In the genomic region with DNA sequence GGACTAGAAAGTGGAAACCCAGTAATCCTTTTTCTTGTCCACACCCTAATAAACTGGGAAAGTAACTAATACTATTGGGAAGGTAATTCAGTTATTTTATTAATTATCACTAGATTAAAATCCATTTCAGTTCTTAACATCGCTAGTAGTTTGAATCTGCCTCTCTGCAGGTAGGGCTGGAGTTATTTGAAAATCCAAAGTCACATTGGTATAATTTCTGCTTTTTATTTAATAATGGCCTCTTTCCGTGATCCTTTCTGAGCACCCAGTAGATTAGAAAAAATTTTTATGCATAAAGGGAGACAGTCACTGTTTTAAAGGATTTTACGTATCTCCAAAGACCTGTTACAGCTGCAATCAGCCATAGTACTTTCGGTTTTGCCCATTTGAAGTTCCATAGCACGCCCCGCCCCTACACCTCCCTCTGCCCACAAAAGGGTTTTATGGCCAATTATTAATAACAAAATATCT, we compare ENCODE assay signal across 8 cellular contexts. TPM values are rescaled to one million over a fixed set of nuclear protein-coding genes. Genes with fewer than 3 reads are reported as not detected.
A peak's percentile ranks its signal among the peaks of the same experiment; 100 is the strongest.
DNase-seq lines count a peak whose midpoint lies in the region; ATAC-seq and TF ChIP-seq lines count a peak whose summit lies in the region.

No MANE protein-coding gene starts in this region.

- H3K27ac Mint-ChIP-seq in osteocyte (ENCODE audit: unreplicated experiment) = peak overlapping the region; percentile 99

- no peaks in the 10 kb centered on the region for H3K9me3 Mint-ChIP-seq in osteocyte (ENCODE audit: unreplicated experiment)

- POLR2A ChIA-PET in OCI-LY7 (lab: Charles Lee) = interaction anchor here (0.5 to 1.7 kb wide), 11 partner anchors 10 to 121 kb away, joined by 3 to 16 read pairs (median 3); partner anchors contain the start of gene PSMA1

- peak overlapping the region; percentile 100 for H3K4me3 ChIP-seq in OCI-LY7 (ENCODE audit: low read depth, low read length, poor library complexity, severe bottlenecking)

- DNase-seq in Caki2 (ENCODE audit: low read depth) (peak; percentile 56), OCI-LY7 (ENCODE audit: low spot score) (peak; percentile 71), germinal center (ENCODE audit: low spot score) (peak; percentile 51), osteocyte (ENCODE audit: extremely low spot score, unreplicated experiment) (no peak), GOT3 (lab: John Stamatoyannopoulos, UW) (no peak)
- DNase-seq in activated naive CD4-positive, alpha-beta T cell treated with Interleukin-2 at 50 U/mL for 16 hours = peak; percentile 52

- H3K9me2 ChIP-seq in OCI-LY7 (ENCODE audit: insufficient read depth, low read length) = no peaks in the 10 kb centered on the region

- peak overlapping the region; percentile 100 for H3K4me2 ChIP-seq in OCI-LY7 (ENCODE audit: low read length)

- CTCF ChIA-PET in OCI-LY7 (lab: Charles Lee; ENCODE audit: unreplicated experiment) = interaction anchor here (1.2 to 1.6 kb wide), 2 partner anchors 20 to 408 kb away, joined by 4 to 5 read pairs; partner anchors contain the start of gene PSMA1

- H2AFZ ChIP-seq in OCI-LY7 (ENCODE audit: low read length) = peak overlapping the region; percentile 99

- in situ Hi-C loops in Caki2 (cut with HindIII; ENCODE audit: low pct_unique_long_range_greater_than_20kb, low sequenced_read_pairs) = no loop called here

- no peaks in the 10 kb centered on the region for H3K27me3 Mint-ChIP-seq in osteocyte (ENCODE audit: unreplicated experiment)

- H3K27ac ChIP-seq in OCI-LY7 (ENCODE audit: low read depth, low read length, poor library complexity, severe bottlenecking) = peak overlapping the region; percentile 74

- BruUV-seq in OCI-LY7 (replicated peaks; lab: Mats Ljungman, UMichigan) = TSS peak; percentile 88

- peaks cover 38% of the 10 kb centered on the region for H3K36me3 Mint-ChIP-seq in osteocyte (ENCODE audit: unreplicated experiment)

- H3K4me3 Mint-ChIP-seq in osteocyte (ENCODE audit: unreplicated experiment) = peak overlapping the region; percentile 96

- intact Hi-C loops in OCI-LY7 (cut with micrococcal nuclease; ENCODE audit: unreplicated experiment) = no loop called here

- H3K9me3 ChIP-seq in OCI-LY7 (ENCODE audit: low read length) = 0 out of 2 replicates have a peak, but pooled peaks cover 4% of the 10 kb centered on the region

- peaks cover 42% of the 10 kb centered on the region for H3K4me1 Mint-ChIP-seq in osteocyte (ENCODE audit: unreplicated experiment)

- ATAC-seq in GM19438 (IDR thresholded peaks at IDR 0.05; ENCODE audit: low read depth, unreplicated experiment) = peak; percentile 58
- peak; percentile 58 for ATAC-seq in HG03460 (IDR thresholded peaks at IDR 0.05; ENCODE audit: unreplicated experiment)

- H3K79me2 ChIP-seq in OCI-LY7 (ENCODE audit: insufficient read depth, low read depth, low read length) = peaks cover 41% of the 10 kb centered on the region

- H3K36me3 ChIP-seq in OCI-LY7 (ENCODE audit: insufficient read depth, low read length) = peaks cover 58% of the 10 kb centered on the region

- peaks cover 8% of the 10 kb centered on the region for H4K20me1 ChIP-seq in OCI-LY7 (ENCODE audit: insufficient read depth, low read length)

- H3K4me1 ChIP-seq in OCI-LY7 (ENCODE audit: insufficient read depth, low read length, poor library complexity, severe bottlenecking) = peaks cover 19% of the 10 kb centered on the region

- TF ChIP-seq CTCF in OCI-LY7 (conservative IDR thresholded peaks at IDR 0.05; ENCODE audit: low read length) (no peak), osteocyte (IDR thresholded peaks at IDR 0.05) (no peak)

RNA-seq across cellular contexts. Expression of gene COPB1, which starts 0.6 kb away (rescaled TPM):
- total RNA-seq in Caki2 (2014; rRNA removed; shearing (Covaris generic); ENCODE audit: low replicate concordance) = 248 and 274 TPM in 2 replicates
- total RNA-seq in OCI-LY7 (2014; rRNA removed; shearing (Covaris generic)) = 61.1 and 81.7 TPM in 2 replicates
- total RNA-seq in OCI-LY7 (2022) (93.4 and 98.1 TPM in 2 replicates), osteocyte (135 TPM in 2 replicates)

RNA-seq across cellular contexts. Expression of gene PSMA1, which starts 20.0 kb away (rescaled TPM):
- total RNA-seq in Caki2 (2014; rRNA removed; shearing (Covaris generic); ENCODE audit: low replicate concordance) = 354 and 406 TPM in 2 replicates
- 134 and 173 TPM in 2 replicates for total RNA-seq in OCI-LY7 (2014; rRNA removed; shearing (Covaris generic))
- total RNA-seq in OCI-LY7 (2022) = 171 TPM in 2 replicates
- total RNA-seq in osteocyte = 116 and 117 TPM in 2 replicates

Comparison
In these comparisons a context has a peak if more than half of its experiments do, and no peak if none do; other contexts are left out.
1. DNase-seq: peak in Caki2 (single experiment), OCI-LY7 (single experiment), activated naive CD4-positive, alpha-beta T cell treated with Interleukin-2 at 50 U/mL for 16 hours (single experiment) and germinal center (single experiment); none in osteocyte (single experiment) and GOT3 (single experiment).